1 cellular context compared by ENCODE assay signal in genomic region chr5:6365977-6366590, GRCh38.
TF ChIP-seq lines count a peak whose summit lies in the region.

No MANE protein-coding gene starts in this region.

TF ChIP-seq in GM12878, 131 proteins besides CTCF, POLR2A, EP300 and RAD21:
- TF ChIP-seq SKIL (IDR thresholded peaks at IDR 0.05; ENCODE audit: low read depth, poor library complexity, severe bottlenecking) = no peak
- TF ChIP-seq, protein P1, sequence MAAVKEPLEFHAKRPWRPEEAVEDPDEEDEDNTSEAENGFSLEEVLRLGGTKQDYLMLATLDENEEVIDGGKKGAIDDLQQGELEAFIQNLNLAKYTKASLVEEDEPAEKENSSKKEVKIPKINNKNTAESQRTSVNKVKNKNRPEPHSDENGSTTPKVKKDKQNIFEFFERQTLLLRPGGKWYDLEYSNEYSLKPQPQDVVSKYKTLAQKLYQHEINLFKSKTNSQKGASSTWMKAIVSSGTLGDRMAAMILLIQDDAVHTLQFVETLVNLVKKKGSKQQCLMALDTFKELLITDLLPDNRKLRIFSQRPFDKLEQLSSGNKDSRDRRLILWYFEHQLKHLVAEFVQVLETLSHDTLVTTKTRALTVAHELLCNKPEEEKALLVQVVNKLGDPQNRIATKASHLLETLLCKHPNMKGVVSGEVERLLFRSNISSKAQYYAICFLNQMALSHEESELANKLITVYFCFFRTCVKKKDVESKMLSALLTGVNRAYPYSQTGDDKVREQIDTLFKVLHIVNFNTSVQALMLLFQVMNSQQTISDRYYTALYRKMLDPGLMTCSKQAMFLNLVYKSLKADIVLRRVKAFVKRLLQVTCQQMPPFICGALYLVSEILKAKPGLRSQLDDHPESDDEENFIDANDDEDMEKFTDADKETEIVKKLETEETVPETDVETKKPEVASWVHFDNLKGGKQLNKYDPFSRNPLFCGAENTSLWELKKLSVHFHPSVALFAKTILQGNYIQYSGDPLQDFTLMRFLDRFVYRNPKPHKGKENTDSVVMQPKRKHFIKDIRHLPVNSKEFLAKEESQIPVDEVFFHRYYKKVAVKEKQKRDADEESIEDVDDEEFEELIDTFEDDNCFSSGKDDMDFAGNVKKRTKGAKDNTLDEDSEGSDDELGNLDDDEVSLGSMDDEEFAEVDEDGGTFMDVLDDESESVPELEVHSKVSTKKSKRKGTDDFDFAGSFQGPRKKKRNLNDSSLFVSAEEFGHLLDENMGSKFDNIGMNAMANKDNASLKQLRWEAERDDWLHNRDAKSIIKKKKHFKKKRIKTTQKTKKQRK (IDR thresholded peaks at IDR 0.05; ENCODE audit: low read depth, low read length) = no peak
